ENCODE assay signal across 18 cellular contexts in genomic region chr11:114301927-114302326, GRCh38. TPM values are rescaled to one million over a fixed set of nuclear protein-coding genes. Genes with fewer than 3 reads are reported as not detected.
DNase-seq lines count a peak whose midpoint lies in the region; ATAC-seq, FAIRE-seq and TF ChIP-seq lines count a peak whose summit lies in the region.
"Had no signal": no experiment of that assay in that cellular context is flagged by ENCODE, and none has a peak within 500 bp of the region (broad histone marks: within the 10 kb centered on the region; RNA-seq: fewer than 3 reads in every experiment).

No MANE protein-coding gene starts in this region.

- TF ChIP-seq CTCF in AG10803 (conservative IDR thresholded peaks at IDR 0.05; ENCODE audit: low read length) = no peak
- TF ChIP-seq CTCF in K562 (IDR thresholded peaks at IDR 0.05 in 2 of 3, conservative IDR thresholded peaks at IDR 0.05 in 1 of 3; ENCODE audit: insufficient read depth in 2 of 3, low read depth in 1 of 3, low read length in 3 of 3) = no peak
- TF ChIP-seq CTCF in right lobe of liver (IDR thresholded peaks at IDR 0.05) = no peak
- no peak for TF ChIP-seq CTCF in vagina (IDR thresholded peaks at IDR 0.05)

- H3K9ac ChIP-seq in K562 (ENCODE audit: insufficient read depth in 1 of 2, low read depth in 2 of 2, low read length in 2 of 2) (no peak overlapping the region), subcutaneous abdominal adipose tissue (ENCODE audit: low read length in 5 of 5) (no peak overlapping the region)

- H4K20me1 ChIP-seq in K562 (replicated peaks; ENCODE audit: control insufficient read depth, insufficient read depth, low read length) = no peaks in the 10 kb centered on the region

- in situ Hi-C loops in K562 (cut with MboI) = no loop called here

- FAIRE-seq in K562 (lab: Jason Lieb, UNC) = no peak
- FAIRE-seq: HTR-8/SVneo had no signal

- H3K27ac ChIP-seq in K562 (ENCODE audit: extremely low read depth, low read depth, low read length) = no peak overlapping the region
- peak overlapping the region; percentile 4 to 98 (median 89) for H3K27ac ChIP-seq in right lobe of liver
- no peak overlapping the region for H3K27ac ChIP-seq in subcutaneous abdominal adipose tissue (ENCODE audit: low read depth, low read length)
- no peak overlapping the region for H3K27ac ChIP-seq in vagina

- no peak overlapping the region; the same call in 1 of the 2 replicates for H3K4me2 ChIP-seq in K562 (ENCODE audit: insufficient read depth, low read length)

- no peak for TF ChIP-seq RAD21 in K562 (CRISPR knock-in tag; conservative IDR thresholded peaks at IDR 0.05 in 1 of 2, IDR thresholded peaks at IDR 0.05 in 1 of 2)

- no peak for TF ChIP-seq EP300 in K562 (IDR thresholded peaks at IDR 0.05; ENCODE audit: low read length)

- peak overlapping the region; percentile 56; the same call in 1 of the 2 replicates for H2AFZ ChIP-seq in K562 (ENCODE audit: low read depth, low read length)

- POLR2A ChIA-PET in K562 (lab: Yijun Ruan, JAX) = no interaction called here

- TF ChIP-seq POLR2A in K562 (conservative IDR thresholded peaks at IDR 0.05) (no peak), right lobe of liver (IDR thresholded peaks at IDR 0.05) (peak; percentile 38), vagina (IDR thresholded peaks at IDR 0.05) (no peak)

- H3K27me3 ChIP-seq in K562 (ENCODE audit: control insufficient read depth in 2 of 2, insufficient read depth in 2 of 2, low read length in 2 of 2) (no peaks in the 10 kb centered on the region), right lobe of liver (no peaks in the 10 kb centered on the region), subcutaneous abdominal adipose tissue (ENCODE audit: control insufficient read depth in 5 of 5, insufficient read depth in 4 of 5, low read length in 5 of 5) (no peaks in the 10 kb centered on the region), vagina (no peaks in the 10 kb centered on the region)

- H3K36me3 ChIP-seq in K562 (ENCODE audit: control insufficient read depth, insufficient read depth, low read length) = no peaks in the 10 kb centered on the region
- H3K36me3 ChIP-seq in right lobe of liver = peaks cover 0 to 35% (median 16%) of the 10 kb centered on the region in 4 donors
- H3K36me3 ChIP-seq in subcutaneous abdominal adipose tissue (ENCODE audit: control insufficient read depth in 5 of 5, insufficient read depth in 5 of 5, low read length in 5 of 5) = peaks cover 18 to 40% (median 22%) of the 10 kb centered on the region in 5 donors
- no peaks in the 10 kb centered on the region for H3K36me3 ChIP-seq in vagina
- H3K36me3 ChIP-seq: BE2C had no signal

- H3K4me1 ChIP-seq in K562 (replicated peaks in 1 of 2; ENCODE audit: control insufficient read depth in 2 of 2, insufficient read depth in 2 of 2, low read length in 2 of 2) (peaks cover 0 to 23% of the 10 kb centered on the region in 2 experiments; a peak in 4 of 5 replicates), right lobe of liver (peaks cover 0 to 36% (median 2%) of the 10 kb centered on the region in 4 donors), subcutaneous abdominal adipose tissue (ENCODE audit: control insufficient read depth in 5 of 5, insufficient read depth in 5 of 5, low read length in 5 of 5) (peaks cover 2 to 44% (median 24%) of the 10 kb centered on the region in 5 donors), vagina (peaks cover 13% of the 10 kb centered on the region)
- H3K4me1 ChIP-seq: BE2C had no signal

- CTCF ChIA-PET in K562 (lab: Yijun Ruan, JAX; ENCODE audit: low intra/inter-chr PET ratio) = no interaction called here

- no peaks in the 10 kb centered on the region for H3K9me1 ChIP-seq in K562 (ENCODE audit: control insufficient read depth, insufficient read depth, low read length)

- intact Hi-C loops in K562 (cut with micrococcal nuclease) (no loop called here), right lobe of liver (cut with DNase I) (no loop called here), vagina (cut with DNase I) (no loop called here), Right ventricle myocardium inferior (cut with DNase I) (no loop called here)

- ATAC-seq in K562 = no peak
- no peak for ATAC-seq in right lobe of liver
- no peak for ATAC-seq in Right ventricle myocardium inferior
- ATAC-seq: CD8-positive, alpha-beta T cell had no signal

- peaks cover 2% of the 10 kb centered on the region; the same call in 1 of the 3 replicates for H3K79me2 ChIP-seq in K562 (ENCODE audit: control insufficient read depth, insufficient read depth, low read length)

- BruUV-seq in K562 (replicated peaks; lab: Mats Ljungman, UMichigan) = no TSS peak

- H3K9me3 ChIP-seq in K562 (replicated peaks; ENCODE audit: control insufficient read depth, insufficient read depth, low read depth, low read length) = no peaks in the 10 kb centered on the region
- H3K9me3 ChIP-seq in right lobe of liver = no peaks in the 10 kb centered on the region
- H3K9me3 ChIP-seq in subcutaneous abdominal adipose tissue (ENCODE audit: control insufficient read depth in 5 of 5, low read length in 5 of 5) = peaks cover 0 to 17% (median 9%) of the 10 kb centered on the region in 5 donors
- H3K9me3 ChIP-seq in vagina = no peaks in the 10 kb centered on the region
- H3K9me3 ChIP-seq: BE2C had no signal

- DNase-seq in AG10803 (ENCODE audit: low read depth) (no peak), K562 (ENCODE audit: extremely low read depth in 1 of 4, low spot score in 3 of 4) (no peak), right lobe of liver (no peak), vagina (ENCODE audit: extremely low spot score in 2 of 2) (no peak), Ammon's horn (ENCODE audit: low spot score) (no peak), Right ventricle myocardium inferior (ENCODE audit: missing footprints) (no peak)
- DNase-seq: ACHN; BE2C; CD8-positive, alpha-beta T cell; DND-41; GDM1; NCI-H1048; NCI-H1694; NCI-H2107; NCI-H69; NK-92 treated with Interleukin-12 subunit alpha and Interleukin-12 subunit beta, amount 100 ng/mL, for 24 hours had no signal

- H3K4me3 ChIP-seq in AG10803 (ENCODE audit: low read length) (peak overlapping the region; percentile 81), K562 (no peak overlapping the region), right lobe of liver (peak overlapping the region in 2 of 3 donors; percentile 1 to 5), subcutaneous abdominal adipose tissue (ENCODE audit: low read depth in 1 of 5, low read length in 5 of 5) (peak overlapping the region in 3 of 5 donors; percentile 29 to 87 (median 78)), vagina (peak overlapping the region in 1 of 2 donors; percentile 2)

TF ChIP-seq in K562, 482 proteins besides CTCF, POLR2A, EP300 and RAD21 (continues in another document):
- no peak for TF ChIP-seq POLR2AphosphoS5 (IDR thresholded peaks at IDR 0.05; ENCODE audit: control insufficient read depth, insufficient read depth, low read depth, low read length)
- no peak for TF ChIP-seq POLR3G (IDR thresholded peaks at IDR 0.05; ENCODE audit: extremely low read depth, insufficient read length, insufficient replicate concordance)
- TF ChIP-seq ZNF354B (CRISPR knock-in tag; IDR thresholded peaks at IDR 0.05) = peak; percentile 52; the same call in 1 of the 2 replicates
- TF ChIP-seq, protein P1, sequence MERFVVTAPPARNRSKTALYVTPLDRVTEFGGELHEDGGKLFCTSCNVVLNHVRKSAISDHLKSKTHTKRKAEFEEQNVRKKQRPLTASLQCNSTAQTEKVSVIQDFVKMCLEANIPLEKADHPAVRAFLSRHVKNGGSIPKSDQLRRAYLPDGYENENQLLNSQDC (CRISPR knock-in tag; IDR thresholded peaks at IDR 0.05) = no peak
- TF ChIP-seq ZNF507 (tag; conservative IDR thresholded peaks at IDR 0.05) = peak; percentile 98
- TF ChIP-seq RAD51 (IDR thresholded peaks at IDR 0.05; ENCODE audit: borderline replicate concordance, low read depth) = no peak
- no peak for TF ChIP-seq GATA2 (CRISPR knock-in tag; IDR thresholded peaks at IDR 0.05)
- TF ChIP-seq PATZ1 (CRISPR knock-in tag; IDR thresholded peaks at IDR 0.05; ENCODE audit: borderline replicate concordance) = no peak
- TF ChIP-seq CCAR2 (IDR thresholded peaks at IDR 0.05; ENCODE audit: low read depth, low read length) = no peak
- no peak for TF ChIP-seq TRIM24 (IDR thresholded peaks at IDR 0.05)
- TF ChIP-seq ZNF785 (CRISPR knock-in tag; IDR thresholded peaks at IDR 0.05) = no peak

RNA-seq across cellular contexts. Expression of gene NNMT, which starts 5.7 kb away (rescaled TPM):
- 3.2 and 5.0 TPM in 2 replicates for total RNA-seq in K562 (2011; cell fraction: chromatin; rRNA removed; ENCODE audit: low replicate concordance)
- 3.2 and 4.3 TPM in 2 replicates for total RNA-seq in K562 (2011; cell fraction: nucleolus; rRNA removed)
- total RNA-seq in K562 (2011; cell fraction: nucleoplasm; rRNA removed) = 4.2 and 6.6 TPM in 2 replicates
- total RNA-seq in K562 (2014; rRNA removed) (14.3 and 14.6 TPM in 2 replicates), K562 (2014; rRNA removed; fragmentation: Illumina TruSeq; extraction: Trizol) (9.3 and 11.0 TPM in 2 replicates), K562 (2015; rRNA removed; fragmentation: Illumina TruSeq; extraction: Trizol) (8.6 and 9.5 TPM in 2 replicates), K562 (2021) (11.2 and 11.7 TPM in 2 replicates), right lobe of liver (1,000 to 10,000 TPM in 4 of 6 experiments, 100 to 1,000 TPM in 2; 634 to 3,368 (median 2,270) TPM), vagina (898 TPM), Right ventricle myocardium inferior (44.0 TPM)
- polyA plus RNA-seq in K562 (2011; rRNA removed) (9.8 and 15.0 TPM in 2 replicates), K562 (2014; fragmentation: Illumina TruSeq; extraction: Trizol) (6.1 and 9.1 TPM in 2 replicates), K562 (2014; fragmentation: Nextera tagmentation; extraction: Ambion mirVana) (10 to 100 TPM; 10.0 to 13.4 TPM), K562 (2014; rRNA removed) (9.0 and 11.5 TPM in 2 replicates)
- polyA plus RNA-seq in K562 (2011; cell fraction: cytosol; rRNA removed) = 10.1 and 17.6 TPM in 2 replicates
- 3.7 and 4.5 TPM in 2 replicates for polyA plus RNA-seq in K562 (2011; cell fraction: nucleus; rRNA removed)
- 15.0 and 55.5 TPM in 2 replicates for polyA plus RNA-seq in K562 (2012)
- 6.1 and 8.8 TPM in 2 replicates for polyA minus RNA-seq in K562 (2011; rRNA and poly(A)+ RNA removed)
- polyA minus RNA-seq in K562 (2011; cell fraction: cytosol; rRNA and poly(A)+ RNA removed) = 9.4 and 10.8 TPM in 2 replicates
- 3.8 and 6.2 TPM in 2 replicates for polyA minus RNA-seq in K562 (2011; cell fraction: nucleus; rRNA and poly(A)+ RNA removed)
- total RNA-seq: CD8-positive, alpha-beta T cell had no signal

Comparison
In these comparisons a context has a peak if more than half of its experiments do, and no peak if none do; other contexts are left out.
1. H3K27ac ChIP-seq: peak in right lobe of liver (3 of 3); none in K562 (single experiment), subcutaneous abdominal adipose tissue (single experiment) and vagina (single experiment).
2. RNA of gene NNMT, which starts 5.7 kb away (total RNA-seq): 634 to 3,368 TPM in right lobe of liver and 898 TPM in vagina (single experiment); 44.0 TPM in Right ventricle myocardium inferior (single experiment) and 3.2 to 14.6 TPM in K562; every median in the first group is over 10 times any median in the second.